Comparison of ENCODE assay signal across 17 cellular contexts in genomic region chr1:224639426-224639975, GRCh38. TPM values are rescaled to one million over a fixed set of nuclear protein-coding genes. Genes with fewer than 3 reads are reported as not detected.
DNase-seq lines count a peak whose midpoint lies in the region; ATAC-seq and TF ChIP-seq lines count a peak whose summit lies in the region.
"Had no signal": no experiment of that assay in that cellular context is flagged by ENCODE, and none has a peak within 500 bp of the region (broad histone marks: within the 10 kb centered on the region; RNA-seq: fewer than 3 reads in every experiment).

No MANE protein-coding gene starts in this region.

- H3K27ac Mint-ChIP-seq in endodermal cell (peak overlapping the region; percentile 77), progenitor cell of endocrine pancreas (peak overlapping the region; percentile 53)

- H3K4ac ChIP-seq in IMR-90 (ENCODE audit: low read depth, low read length), result peak overlapping the region; percentile 60

- WGBS in IMR-90 (ENCODE audit: extremely low coverage in 2 of 2, insufficient read length in 1 of 2), 2 experiments, result no CpG with 5 or more reads among the region's 5 CpGs
- 71 to 79% methylated on average over 4 to 5 of the region's 5 CpGs for WGBS in endodermal cell (ENCODE audit: insufficient coverage in 1 of 2, insufficient read length in 1 of 2), 2 experiments

- H3K9me1 ChIP-seq in IMR-90 (ENCODE audit: insufficient read depth, low read length), result peaks cover 20% of the 10 kb centered on the region

- H2BK20ac ChIP-seq in IMR-90 (ENCODE audit: low read depth, low read length), result peak overlapping the region; percentile 65; the same call in 1 of the 2 replicates

- no TSS peak for BruUV-seq in IMR-90 (replicated peaks; lab: Mats Ljungman, UMichigan)

- H4K20me1 ChIP-seq in IMR-90 (ENCODE audit: insufficient read depth, low read length), result no peaks in the 10 kb centered on the region

- H3K18ac ChIP-seq in IMR-90 (ENCODE audit: low read depth, low read length), result no peak overlapping the region

- H2AK9ac ChIP-seq in IMR-90 (replicated peaks; ENCODE audit: low read depth, low read length, poor library complexity), result no peak overlapping the region

- no peak for TF ChIP-seq RAD21 in IMR-90 (IDR thresholded peaks at IDR 0.05; ENCODE audit: low read length)

- H4K5ac ChIP-seq in IMR-90 (ENCODE audit: low read depth, low read length), result no peak overlapping the region

- no peak for TF ChIP-seq POLR2A in IMR-90 (IDR thresholded peaks at IDR 0.05; ENCODE audit: low read depth, low read length)

- H3K27me3 ChIP-seq in IMR-90 (ENCODE audit: control insufficient read depth, insufficient read depth, low read length), result no peaks in the 10 kb centered on the region
- no peaks in the 10 kb centered on the region for H3K27me3 ChIP-seq in endodermal cell (ENCODE audit: control insufficient read depth, insufficient read depth, low read length, poor library complexity, severe bottlenecking)
- H3K27me3 ChIP-seq: MG63 had no signal

- H2BK120ac ChIP-seq in IMR-90 (ENCODE audit: low read depth, low read length), result peak overlapping the region; percentile 76

- no peak overlapping the region for H3K56ac ChIP-seq in IMR-90 (ENCODE audit: extremely low read depth, insufficient read depth, low read length)

- H3K36me3 ChIP-seq in IMR-90 (ENCODE audit: control insufficient read depth, insufficient read depth, low read length) (no peaks in the 10 kb centered on the region), endodermal cell (ENCODE audit: control insufficient read depth, insufficient read depth, low read length) (no peaks in the 10 kb centered on the region)
- H3K36me3 ChIP-seq: HAP-1, MG63 had no signal

- H3K4me3 Mint-ChIP-seq in endodermal cell, result peak overlapping the region; percentile 14
- no peak overlapping the region for H3K4me3 Mint-ChIP-seq in progenitor cell of endocrine pancreas (ENCODE audit: low read depth)

- H3K9me3 ChIP-seq in IMR-90 (ENCODE audit: control insufficient read depth, insufficient read depth, low read length) (no peaks in the 10 kb centered on the region), endodermal cell (ENCODE audit: control insufficient read depth, low read length) (no peaks in the 10 kb centered on the region)
- H3K9me3 ChIP-seq: HAP-1, MG63, SK-N-SH had no signal

- ATAC-seq in IMR-90 (ENCODE audit: low read depth) (no peak), HG03196 (IDR thresholded peaks at IDR 0.05; ENCODE audit: unreplicated experiment) (no peak)

- H3K9me3 Mint-ChIP-seq in endodermal cell (no peaks in the 10 kb centered on the region), progenitor cell of endocrine pancreas (ENCODE audit: low read depth) (no peaks in the 10 kb centered on the region)

- H3K27ac ChIP-seq in IMR-90 (ENCODE audit: insufficient read depth, low read length) (no peak overlapping the region), endodermal cell (ENCODE audit: low read depth, low read length) (no peak overlapping the region)

- peak; percentile 53 for DNase-seq in EL
- DNase-seq in IMR-90, result no peak
- DNase-seq in endodermal cell, result no peak
- DNase-seq in progenitor cell of endocrine pancreas (ENCODE audit: low spot score, unreplicated experiment), result no peak
- DNase-seq in ACHN, result no peak
- no peak for DNase-seq in NOMO-1 (lab: John Stamatoyannopoulos, UW; ENCODE audit: unreplicated experiment in 2 of 2)
- DNase-seq: C1 segment of cervical spinal cord, DND-41, MG63, NCI-H1092 treated with DMSO at 0.1 percent for 48 hours, NCI-H2081 treated with DMSO at 0.1 percent for 48 hours, NCI-H510A, NCI-H774, Right ventricle myocardium superior, SK-N-SH had no signal

- dilution Hi-C loops in IMR-90 (cut with HindIII; ENCODE audit: low sequenced_read_pairs, unreplicated experiment), result no loop called here

- 0 out of 2 replicates have a peak overlapping the region, but pooled peaks have one; percentile 19 for H3K23ac ChIP-seq in IMR-90 (ENCODE audit: low read depth, low read length)

- no peak overlapping the region for H3K4me3 ChIP-seq in IMR-90 (ENCODE audit: insufficient read depth, low read depth, low read length)
- peak overlapping the region; percentile 38 for H3K4me3 ChIP-seq in endodermal cell (ENCODE audit: low read length)
- H3K4me3 ChIP-seq: HAP-1, MG63 had no signal

- H2BK5ac ChIP-seq in IMR-90 (ENCODE audit: low read depth, low read length, poor library complexity, severe bottlenecking), result no peak overlapping the region

- TF ChIP-seq CTCF in IMR-90 (conservative IDR thresholded peaks at IDR 0.05; ENCODE audit: low read depth, low read length) (no peak), endodermal cell (conservative IDR thresholded peaks at IDR 0.05) (no peak), progenitor cell of endocrine pancreas (IDR thresholded peaks at IDR 0.05; ENCODE audit: unreplicated experiment) (no peak)

- H3K36me3 Mint-ChIP-seq in endodermal cell (ENCODE audit: low read depth) (no peaks in the 10 kb centered on the region), progenitor cell of endocrine pancreas (ENCODE audit: insufficient read depth) (no peaks in the 10 kb centered on the region)

- H3K9ac ChIP-seq in IMR-90 (ENCODE audit: low read depth, low read length), result no peak overlapping the region
- H3K9ac ChIP-seq in endodermal cell (ENCODE audit: extremely low read depth, low read length, poor library complexity, severe bottlenecking), result peak overlapping the region; percentile 1
- H3K9ac ChIP-seq: SK-N-SH had no signal

- CTCF ChIA-PET in IMR-90 (lab: Yijun Ruan, JAX), result interaction anchor here (1.3 kb wide), 1 partner anchor 283 kb away, joined by 3 read pairs; no protein-coding TSS in a partner anchor

- in situ Hi-C loops in IMR-90 (cut with MboI; ENCODE audit: low sequenced_read_pairs), result no loop called here
- in situ Hi-C loops in ACHN (cut with HindIII; ENCODE audit: low pct_ligation_motif_present, low pct_unique_long_range_greater_than_20kb, low sequenced_read_pairs), result no loop called here

- peak overlapping the region; percentile 22 for H4K91ac ChIP-seq in IMR-90 (ENCODE audit: insufficient read depth, low read depth, low read length)

- H3K14ac ChIP-seq in IMR-90 (replicated peaks; ENCODE audit: low read depth, low read length), result peak overlapping the region; percentile 40

- H3K4me1 ChIP-seq in IMR-90 (ENCODE audit: control insufficient read depth, insufficient read depth, low read length), result peaks cover 25% of the 10 kb centered on the region
- H3K4me1 ChIP-seq in endodermal cell (ENCODE audit: control insufficient read depth, insufficient read depth, low read length), result peaks cover 23% of the 10 kb centered on the region
- H3K4me1 ChIP-seq: HAP-1 had no signal

- H3K79me1 ChIP-seq in IMR-90 (ENCODE audit: low read depth in 1 of 2, low read length in 2 of 2), result peaks cover 0 to 34% of the 10 kb centered on the region in 2 experiments; a peak in 2 of 4 replicates

- no peak overlapping the region for H2AFZ ChIP-seq in IMR-90 (replicated peaks; ENCODE audit: low read length, poor library complexity)

- intact Hi-C loops in IMR-90 (cut with micrococcal nuclease), result no loop called here

- POLR2A ChIA-PET in IMR-90 (lab: Charles Lee; ENCODE audit: unreplicated experiment), result no interaction called here

- H3K4me2 ChIP-seq in IMR-90 (ENCODE audit: low read depth, low read length), result no peak overlapping the region
- H3K4me2 ChIP-seq: SK-N-SH had no signal

- peak overlapping the region; percentile 61; the same call in 1 of the 3 replicates for H2BK15ac ChIP-seq in IMR-90 (ENCODE audit: low read depth, low read length)

- no peaks in the 10 kb centered on the region for H3K27me3 Mint-ChIP-seq in endodermal cell (ENCODE audit: insufficient read depth)
- H3K27me3 Mint-ChIP-seq in progenitor cell of endocrine pancreas, result peaks cover 36% of the 10 kb centered on the region

- no peak overlapping the region for H4K8ac ChIP-seq in IMR-90 (ENCODE audit: low read depth in 2 of 2, low read length in 2 of 2)

- H3K4me1 Mint-ChIP-seq in endodermal cell, result peaks cover 45% of the 10 kb centered on the region
- H3K4me1 Mint-ChIP-seq in progenitor cell of endocrine pancreas (ENCODE audit: low read depth), result peaks cover 14% of the 10 kb centered on the region

- peak overlapping the region; percentile 92; the same call in 1 of the 2 replicates for H2AK5ac ChIP-seq in IMR-90 (ENCODE audit: low read depth, low read length)

TF ChIP-seq in IMR-90, 13 proteins besides CTCF, POLR2A, EP300 and RAD21 (continues in another document):
- TF ChIP-seq USF2 (IDR thresholded peaks at IDR 0.05; ENCODE audit: low read depth, low read length) (no peak), CEBPB (IDR thresholded peaks at IDR 0.05; ENCODE audit: low read depth, low read length) (no peak), MAZ (IDR thresholded peaks at IDR 0.05; ENCODE audit: borderline replicate concordance, low read depth, low read length) (no peak), CHD1 (IDR thresholded peaks at IDR 0.05; ENCODE audit: low read depth, low read length) (no peak), SMC3 (IDR thresholded peaks at IDR 0.05; ENCODE audit: low read depth, low read length) (no peak), FOS (IDR thresholded peaks at IDR 0.05; ENCODE audit: low read depth, low read length) (no peak), RCOR1 (IDR thresholded peaks at IDR 0.05; ENCODE audit: insufficient replicate concordance, low read length) (no peak), RFX5 (IDR thresholded peaks at IDR 0.05; ENCODE audit: low read depth, low read length) (no peak), ELK1 (IDR thresholded peaks at IDR 0.05; ENCODE audit: borderline replicate concordance, low read depth, low read length) (no peak)

RNA-seq across cellular contexts. Expression of gene CNIH3, which starts 23.4 kb away (rescaled TPM):
- 2.0 and 3.1 TPM in 2 replicates for total RNA-seq in IMR-90 (2012; rRNA removed)
- polyA plus RNA-seq in IMR-90 (2012; rRNA removed), result 2.9 and 3.1 TPM in 2 replicates
- 2.1 and 2.2 TPM in 2 replicates for polyA plus RNA-seq in IMR-90 (2012; cell fraction: cytosol; rRNA removed)
- 1.9 and 4.7 TPM in 2 replicates for polyA plus RNA-seq in IMR-90 (2012; cell fraction: nucleus; rRNA removed; ENCODE audit: low replicate concordance)
- 1 to 10 TPM; 4.5 to 6.6 TPM for total RNA-seq in endodermal cell
- 2.8 TPM for polyA plus RNA-seq in endodermal cell (2013, experiment 1 of 2)
- 2.8 TPM for polyA plus RNA-seq in endodermal cell (2013, experiment 2 of 2)
- 3.2 and 3.7 TPM in 2 replicates for total RNA-seq in progenitor cell of endocrine pancreas
